ENCODE assay signal across 35 cellular contexts in the genomic region with DNA sequence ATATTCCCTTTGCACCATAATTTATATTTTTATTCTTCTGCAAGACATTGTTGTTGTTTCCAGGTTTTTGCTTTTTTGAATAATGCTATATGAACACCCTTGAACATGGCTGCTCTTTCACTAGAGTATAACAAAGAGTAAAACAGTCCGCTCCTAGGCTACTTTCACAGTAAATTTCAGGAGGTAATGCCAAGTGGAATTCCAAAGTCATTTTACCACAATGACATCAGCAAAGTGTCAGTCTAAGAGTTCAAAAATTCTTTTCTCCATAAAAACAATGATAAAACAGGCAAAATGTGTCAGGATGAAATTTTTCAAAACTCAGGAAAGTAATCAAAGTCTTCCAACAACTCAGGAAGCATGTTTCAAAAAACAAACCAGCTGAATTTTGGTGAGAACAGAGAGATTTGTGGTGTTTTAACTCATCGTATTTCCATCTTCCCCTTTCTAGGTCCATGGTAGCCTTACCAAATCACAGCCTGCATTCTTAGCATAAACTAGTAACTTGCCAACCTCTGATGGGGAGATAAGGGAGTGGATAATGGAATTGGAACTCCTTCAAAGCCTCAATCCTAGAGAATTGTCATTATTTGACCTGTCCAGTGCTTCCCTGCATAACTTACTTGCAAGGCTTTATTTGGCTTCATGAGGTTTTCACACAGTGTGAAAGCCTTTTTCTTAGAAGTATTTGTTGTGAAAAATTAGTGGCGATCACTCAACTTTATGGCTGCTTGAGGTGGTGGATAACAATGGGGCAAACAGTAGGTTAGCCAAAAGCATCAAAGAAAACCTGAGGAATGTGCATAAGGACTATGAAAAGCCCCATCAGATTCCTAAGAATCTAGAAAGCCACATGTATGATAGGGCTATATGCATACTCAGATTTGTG.
DNase-seq lines count a peak whose midpoint lies in the region; ATAC-seq and TF ChIP-seq lines count a peak whose summit lies in the region.
"Had no signal": no experiment of that assay in that cellular context is flagged by ENCODE, and none has a peak within 500 bp of the region (broad histone marks: within the 10 kb centered on the region; RNA-seq: fewer than 3 reads in every experiment).

No MANE protein-coding gene starts in this region.

- H3K4me1 Mint-ChIP-seq in naive thymus-derived CD4-positive, alpha-beta T cell, result no peaks in the 10 kb centered on the region
- H3K4me1 Mint-ChIP-seq: B cell; CD8-positive, alpha-beta memory T cell had no signal

- H3K9me3 Mint-ChIP-seq in naive thymus-derived CD4-positive, alpha-beta T cell, result peaks cover 0 to 4% (median 0%) of the 10 kb centered on the region in 11 donors
- H3K9me3 Mint-ChIP-seq: activated T-helper 2 cell treated with anti-CD3 and anti-CD28 coated beads, Interferon-gamma antibody, Interleukin-2, Interleukin-4, amounts not matched to agents 10 μg/mL and 5 μg/mL and 100 μg/mL, durations not matched to agents 14 hours and 24 hours and 36 hours; CD8-positive, alpha-beta memory T cell; type B pancreatic cell had no signal

- H3K27me3 Mint-ChIP-seq in naive thymus-derived CD4-positive, alpha-beta T cell, result no peaks in the 10 kb centered on the region
- H3K27me3 Mint-ChIP-seq: activated CD4-positive, alpha-beta memory T cell treated with anti-CD3 and anti-CD28 coated beads for 36 hours; activated naive CD8-positive, alpha-beta T cell; B cell; type B pancreatic cell had no signal

- H3K4me3 ChIP-seq in iPS-20b (ENCODE audit: low read length), result no peak overlapping the region
- no peak overlapping the region for H3K4me3 ChIP-seq in dorsolateral prefrontal cortex
- H3K4me3 ChIP-seq in naive thymus-derived CD4-positive, alpha-beta T cell (ENCODE audit: low read length), result no peak overlapping the region
- H3K4me3 ChIP-seq: A549, ascending aorta, heart left ventricle, lower lobe of right lung, mucosa of descending colon, right lobe of liver had no signal

- H3K27me3 ChIP-seq in iPS-20b (ENCODE audit: insufficient read depth, low read length) (no peaks in the 10 kb centered on the region), dorsolateral prefrontal cortex (no peaks in the 10 kb centered on the region)
- no peaks in the 10 kb centered on the region for H3K27me3 ChIP-seq in naive thymus-derived CD4-positive, alpha-beta T cell (ENCODE audit: control insufficient read depth in 2 of 2, insufficient read depth in 2 of 2, low read length in 2 of 2)
- H3K27me3 ChIP-seq: ascending aorta, heart left ventricle, right lobe of liver had no signal

- H3K36me3 Mint-ChIP-seq in naive thymus-derived CD4-positive, alpha-beta T cell, result no peaks in the 10 kb centered on the region
- H3K36me3 Mint-ChIP-seq: activated CD4-positive, alpha-beta memory T cell treated with anti-CD3 and anti-CD28 coated beads for 36 hours; activated naive CD8-positive, alpha-beta T cell; CD8-positive, alpha-beta memory T cell; type B pancreatic cell had no signal

- CTCF ChIA-PET in naive thymus-derived CD4-positive, alpha-beta T cell (lab: Charles Lee), result no interaction called here

- H3K4me1 ChIP-seq in iPS-20b (ENCODE audit: insufficient read depth, low read length), result peaks cover 11% of the 10 kb centered on the region; the same call in 1 of the 2 replicates
- no peaks in the 10 kb centered on the region for H3K4me1 ChIP-seq in naive thymus-derived CD4-positive, alpha-beta T cell (ENCODE audit: control insufficient read depth in 2 of 2, insufficient read depth in 2 of 2, low read length in 2 of 2)
- H3K4me1 ChIP-seq: A549, heart left ventricle, lower lobe of right lung, right lobe of liver had no signal

- no peak for ATAC-seq in naive thymus-derived CD4-positive, alpha-beta T cell
- no peak for ATAC-seq in GM21526 (IDR thresholded peaks at IDR 0.05; ENCODE audit: low FRiP score, unreplicated experiment)
- ATAC-seq: A549; activated CD4-positive, CD25-positive, alpha-beta regulatory T cell treated with anti-CD3 and anti-CD28 coated beads, Interleukin-2, amount 50 U/mL, for 24 hours; heart left ventricle; lower lobe of right lung; mucosa of descending colon; Panc1; right lobe of liver had no signal

- no peak overlapping the region for H3K27ac Mint-ChIP-seq in naive thymus-derived CD4-positive, alpha-beta T cell
- H3K27ac Mint-ChIP-seq: activated CD4-positive, alpha-beta memory T cell treated with anti-CD3 and anti-CD28 coated beads for 36 hours; activated naive CD8-positive, alpha-beta T cell; activated T-helper 2 cell treated with anti-CD3 and anti-CD28 coated beads, Interferon-gamma antibody, Interleukin-2, Interleukin-4, amounts not matched to agents 10 μg/mL and 5 μg/mL and 100 μg/mL, durations not matched to agents 14 hours and 24 hours and 36 hours; B cell; CD8-positive, alpha-beta memory T cell; type B pancreatic cell had no signal

- no peak overlapping the region for H3K9ac ChIP-seq in iPS-20b (ENCODE audit: low read depth, low read length)

- TF ChIP-seq CTCF in dorsolateral prefrontal cortex (IDR thresholded peaks at IDR 0.05 in 54 of 56, conservative IDR thresholded peaks at IDR 0.05 in 2 of 56; ENCODE audit: low read depth in 1 of 56, partially characterized antibody in 56 of 56), result no peak

- no peaks in the 10 kb centered on the region for H3K9me3 ChIP-seq in iPS-20b (ENCODE audit: insufficient read depth, low read depth, low read length)
- H3K9me3 ChIP-seq in naive thymus-derived CD4-positive, alpha-beta T cell (ENCODE audit: control insufficient read depth in 2 of 3, low read length in 3 of 3), result no peaks in the 10 kb centered on the region
- H3K9me3 ChIP-seq: A549, ascending aorta, heart left ventricle, lower lobe of right lung, mucosa of descending colon, right lobe of liver had no signal

- H3K27ac ChIP-seq in iPS-20b (ENCODE audit: low read length), result peak overlapping the region; percentile 46
- no peak overlapping the region for H3K27ac ChIP-seq in dorsolateral prefrontal cortex
- no peak overlapping the region for H3K27ac ChIP-seq in naive thymus-derived CD4-positive, alpha-beta T cell (ENCODE audit: low read depth, low read length)
- H3K27ac ChIP-seq: A549, heart left ventricle, HL-60, lower lobe of right lung, right lobe of liver had no signal

- POLR2A ChIA-PET in naive thymus-derived CD4-positive, alpha-beta T cell (lab: Charles Lee), result no interaction called here

- peak; percentile 39 for DNase-seq in Daoy (ENCODE audit: low read depth)
- peak; percentile 22 for DNase-seq in HT1080 (ENCODE audit: low read depth)
- peak; percentile 60 for DNase-seq in amniotic epithelial cell (ENCODE audit: low read depth)
- DNase-seq in HK-2 (ENCODE audit: unreplicated experiment), result no peak
- DNase-seq in dorsolateral prefrontal cortex, result no peak
- DNase-seq in naive thymus-derived CD4-positive, alpha-beta T cell, result no peak
- DNase-seq: activated CD4-positive, alpha-beta memory T cell treated with anti-CD3 and anti-CD28 coated beads for 36 hours; activated CD8-positive, alpha-beta memory T cell treated with anti-CD3 and anti-CD28 coated beads, Interleukin-2, amount 50 U/mL, for 48 hours; CD8-positive, alpha-beta memory T cell; cerebellar nuclear complex; DMS 273 treated with DMSO at 0.1 percent for 48 hours; foreskin fibroblast; GF-D8; heart left ventricle; lower lobe of right lung; mucosa of descending colon; NCI-H1048; NCI-H187 treated with DMSO at 0.1 percent for 48 hours; NCI-H2171 treated with DMSO at 0.1 percent for 48 hours; NCI-H524 treated with DMSO at 0.1 percent for 48 hours; right lobe of liver; SIG-M5; stimulated activated CD4-positive, alpha-beta T cell treated with anti-CD3 and anti-CD28 coated beads, Interleukin-12 subunit alpha, Interleukin-12 subunit beta, amount 100 ng/mL, for 4 hours; stimulated activated CD4-positive, alpha-beta T cell treated with anti-CD3 and anti-CD28 coated beads, Interleukin-4, amount 100 ng/mL, for 1 hour had no signal

- no peaks in the 10 kb centered on the region for H3K36me3 ChIP-seq in iPS-20b (ENCODE audit: insufficient read depth, low read depth, low read length)
- H3K36me3 ChIP-seq in naive thymus-derived CD4-positive, alpha-beta T cell (ENCODE audit: control insufficient read depth in 2 of 3, insufficient read depth in 3 of 3, low read length in 3 of 3), result no peaks in the 10 kb centered on the region
- H3K36me3 ChIP-seq: ascending aorta, heart left ventricle, lower lobe of right lung, right lobe of liver had no signal

- H3K4me3 Mint-ChIP-seq in naive thymus-derived CD4-positive, alpha-beta T cell, result no peak overlapping the region
- H3K4me3 Mint-ChIP-seq: activated CD4-positive, alpha-beta memory T cell treated with anti-CD3 and anti-CD28 coated beads for 36 hours; activated naive CD8-positive, alpha-beta T cell; B cell; CD8-positive, alpha-beta memory T cell; type B pancreatic cell had no signal

- intact Hi-C loops in dorsolateral prefrontal cortex (cut with DNase I), result no loop called here
- intact Hi-C loops in naive thymus-derived CD4-positive, alpha-beta T cell (cut with micrococcal nuclease), result no loop called here

Comparison
In these comparisons a context has a peak if more than half of its experiments do, and no peak if none do; other contexts are left out.
1. DNase-seq: peak in Daoy (single experiment), HT1080 (single experiment) and amniotic epithelial cell (single experiment); none in HK-2 (single experiment), dorsolateral prefrontal cortex (0 of 10) and naive thymus-derived CD4-positive, alpha-beta T cell (0 of 9).